11 cellular contexts compared by ENCODE assay signal in the genomic region with DNA sequence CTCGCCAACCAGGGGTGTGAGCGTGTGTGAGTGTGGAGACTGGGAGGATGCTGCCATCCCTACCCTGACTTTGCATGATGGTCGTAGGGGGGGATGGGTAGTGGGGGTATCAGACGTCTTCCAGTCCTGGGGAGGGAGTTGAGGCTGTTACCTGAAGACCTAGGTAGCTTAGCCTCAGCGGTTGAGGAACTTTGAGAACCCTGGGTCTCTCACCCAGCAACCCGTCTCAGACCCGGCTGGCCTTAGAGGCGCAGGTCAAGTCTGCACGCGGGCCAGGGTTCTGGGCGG. TPM values are rescaled to one million over a fixed set of nuclear protein-coding genes. Genes with fewer than 3 reads are reported as not detected.
DNase-seq lines count a peak whose midpoint lies in the region; ATAC-seq and TF ChIP-seq lines count a peak whose summit lies in the region.
"Had no signal": no experiment of that assay in that cellular context is flagged by ENCODE, and none has a peak within 500 bp of the region (broad histone marks: within the 10 kb centered on the region; RNA-seq: fewer than 3 reads in every experiment).

No MANE protein-coding gene starts in this region.

- peaks cover 14% of the 10 kb centered on the region for H3K4me1 ChIP-seq in iPS DF 6.9 (ENCODE audit: control insufficient read depth, insufficient read depth, low read length)
- peaks cover 50 to 70% (median 58%) of the 10 kb centered on the region in 4 donors for H3K4me1 ChIP-seq in stomach

- in situ Hi-C loops in KBM-7 (cut with MboI; ENCODE audit: low pct_unique_long_range_greater_than_20kb, low sequenced_read_pairs) = no loop called here

- intact Hi-C loops in activated CD4-positive, alpha-beta T cell treated with anti-CD3 and anti-CD28 coated beads, Interleukin-2, amount 10 ng/mL, durations not matched to agents 24 days and 14 days (cut with micrococcal nuclease) = no loop called here
- intact Hi-C loops in stomach (cut with DNase I; ENCODE audit: low total_unique reads) = loop anchor here (10.0 kb wide), 1 partner anchor 53 kb away; no protein-coding TSS in a partner anchor

- peaks cover 12% of the 10 kb centered on the region for H3K36me3 Mint-ChIP-seq in activated CD4-positive, alpha-beta T cell treated with anti-CD3 and anti-CD28 coated beads, Interleukin-2, amount 10 ng/mL, durations not matched to agents 24 days and 14 days (ENCODE audit: low read depth)

- no peak overlapping the region for H3K27ac Mint-ChIP-seq in activated CD4-positive, alpha-beta T cell treated with anti-CD3 and anti-CD28 coated beads, Interleukin-2, amount 10 ng/mL, durations not matched to agents 24 days and 14 days

- H3K27me3 ChIP-seq in WERI-Rb-1 (ENCODE audit: insufficient read depth, low read depth, severe bottlenecking) (no peaks in the 10 kb centered on the region), iPS DF 6.9 (ENCODE audit: control insufficient read depth, insufficient read depth, low read length) (no peaks in the 10 kb centered on the region), stomach (no peaks in the 10 kb centered on the region)

- H3K9me3 Mint-ChIP-seq in activated CD4-positive, alpha-beta T cell treated with anti-CD3 and anti-CD28 coated beads, Interleukin-2, amount 10 ng/mL, durations not matched to agents 24 days and 14 days = no peaks in the 10 kb centered on the region

- no peak for ATAC-seq in GM19467 (IDR thresholded peaks at IDR 0.05; ENCODE audit: unreplicated experiment)

- TF ChIP-seq POLR2A in stomach (IDR thresholded peaks at IDR 0.05) = no peak

- H3K4me3 Mint-ChIP-seq in activated CD4-positive, alpha-beta T cell treated with anti-CD3 and anti-CD28 coated beads, Interleukin-2, amount 10 ng/mL, durations not matched to agents 24 days and 14 days = peak overlapping the region; percentile 99

- no peaks in the 10 kb centered on the region for H3K9me3 ChIP-seq in WERI-Rb-1 (ENCODE audit: severe bottlenecking)
- no peaks in the 10 kb centered on the region for H3K9me3 ChIP-seq in iPS DF 6.9 (ENCODE audit: control insufficient read depth, insufficient read depth, low read length)
- H3K9me3 ChIP-seq in stomach = no peaks in the 10 kb centered on the region
- H3K9me3 ChIP-seq: thoracic aorta had no signal

- DNase-seq in activated CD4-positive, alpha-beta T cell treated with anti-CD3 and anti-CD28 coated beads, Interleukin-2, amount 10 ng/mL, durations not matched to agents 24 days and 14 days = no peak
- no peak for DNase-seq in activated CD4-positive, alpha-beta T cell treated with anti-CD3 and anti-CD28 coated beads for 48 hours
- no peak for DNase-seq in WERI-Rb-1
- no peak for DNase-seq in iPS DF 6.9 (ENCODE audit: low read depth, low spot score)
- no peak for DNase-seq in stomach
- no peak for DNase-seq in KBM-7
- no peak for DNase-seq in kidney glomerular epithelial cell (lab: John Stamatoyannopoulos, UW)
- DNase-seq: NCI-H446 treated with DMSO at 0.1 percent for 48 hours; stimulated activated CD4-positive, alpha-beta T cell treated with anti-CD3 and anti-CD28 coated beads, Interleukin-2, amount 100 ng/mL, for 24 hours had no signal

- WGBS in iPS DF 6.9 (ENCODE audit: insufficient coverage, insufficient read length) = no CpG with 5 or more reads among the region's 11 CpGs
- WGBS in stomach, 5 donors = 34 to 58% (median 36%) methylated on average over 5 to 11 of the region's 11 CpGs

- TF ChIP-seq CTCF in WERI-Rb-1 (IDR thresholded peaks at IDR 0.05; ENCODE audit: low read depth, low read length) (no peak), stomach (IDR thresholded peaks at IDR 0.05) (no peak)

- H3K36me3 ChIP-seq in WERI-Rb-1 (peaks cover 37% of the 10 kb centered on the region), iPS DF 6.9 (ENCODE audit: control insufficient read depth, insufficient read depth, low read length) (peaks cover 11% of the 10 kb centered on the region; the same call in 1 of the 2 replicates), stomach (peaks cover 31 to 38% (median 34%) of the 10 kb centered on the region in 4 donors)

- H3K27ac ChIP-seq in WERI-Rb-1 (peak overlapping the region; percentile 75), iPS DF 6.9 (ENCODE audit: low read length) (no peak overlapping the region), stomach (peak overlapping the region; percentile 91 to 97 (median 96))

- H3K4me3 ChIP-seq in WERI-Rb-1 (ENCODE audit: low read depth, low read length) (no peak overlapping the region), iPS DF 6.9 (ENCODE audit: low read length) (peak overlapping the region; percentile 6; the same call in 1 of the 2 replicates), stomach (peak overlapping the region in 3 of 4 donors; percentile 37 to 94 (median 69))

- TF ChIP-seq EP300 in stomach (IDR thresholded peaks at IDR 0.05) = no peak

- H3K27me3 Mint-ChIP-seq in activated CD4-positive, alpha-beta T cell treated with anti-CD3 and anti-CD28 coated beads, Interleukin-2, amount 10 ng/mL, durations not matched to agents 24 days and 14 days = no peaks in the 10 kb centered on the region

- H3K4me1 Mint-ChIP-seq in activated CD4-positive, alpha-beta T cell treated with anti-CD3 and anti-CD28 coated beads, Interleukin-2, amount 10 ng/mL, durations not matched to agents 24 days and 14 days = peaks cover 27% of the 10 kb centered on the region

RNA-seq across cellular contexts. Expression of a gene that starts 2.7 kb away (rescaled TPM):
- total RNA-seq in activated CD4-positive, alpha-beta T cell treated with anti-CD3 and anti-CD28 coated beads, Interleukin-2, amount 10 ng/mL, durations not matched to agents 24 days and 14 days = 115 and 127 TPM in 2 replicates
- total RNA-seq in stomach = 100 to 1,000 TPM in 4 of 5 donors, 10 to 100 TPM in 1; 65.9 to 296 (median 128) TPM
- polyA plus RNA-seq in stomach = 100 to 1,000 TPM; 121 to 157 (median 124) TPM

RNA-seq across cellular contexts. Expression of a gene that starts 4.4 kb away (rescaled TPM):
- 26.5 and 26.8 TPM in 2 replicates for total RNA-seq in activated CD4-positive, alpha-beta T cell treated with anti-CD3 and anti-CD28 coated beads, Interleukin-2, amount 10 ng/mL, durations not matched to agents 24 days and 14 days
- 10 to 100 TPM in 2 of 5 donors, 1 to 10 TPM in 1, under 1 TPM in 1, not detected in 1; 0.87 to 46.1 (median 11.0) TPM for total RNA-seq in stomach
- polyA plus RNA-seq in stomach = 10 to 100 TPM in 2 of 3 donors, 1 to 10 TPM in 1; 8.3 to 13.3 (median 11.8) TPM

RNA-seq across cellular contexts. Expression of a gene that starts 13.7 kb away (rescaled TPM):
- 3.5 and 4.0 TPM in 2 replicates for total RNA-seq in activated CD4-positive, alpha-beta T cell treated with anti-CD3 and anti-CD28 coated beads, Interleukin-2, amount 10 ng/mL, durations not matched to agents 24 days and 14 days
- total RNA-seq in stomach = 10 to 100 TPM in 2 of 5 donors, under 1 TPM in 3; 0.29 to 25.9 (median 0.43) TPM
- polyA plus RNA-seq in stomach = 1 to 10 TPM; 2.7 to 4.7 (median 3.7) TPM

RNA-seq across cellular contexts. Expression of a gene that starts 18.6 kb away (rescaled TPM):
- 90.8 and 92.3 TPM in 2 replicates for total RNA-seq in activated CD4-positive, alpha-beta T cell treated with anti-CD3 and anti-CD28 coated beads, Interleukin-2, amount 10 ng/mL, durations not matched to agents 24 days and 14 days
- 100 to 1,000 TPM in 3 of 5 donors, 10 to 100 TPM in 2; 40.0 to 415 (median 116) TPM for total RNA-seq in stomach
- polyA plus RNA-seq in stomach = 100 to 1,000 TPM in 2 of 3 donors, 10 to 100 TPM in 1; 70.3 to 149 (median 129) TPM

RNA-seq across cellular contexts. Expression of a gene that starts 21.2 kb away (rescaled TPM):
- total RNA-seq in activated CD4-positive, alpha-beta T cell treated with anti-CD3 and anti-CD28 coated beads, Interleukin-2, amount 10 ng/mL, durations not matched to agents 24 days and 14 days = 53.8 and 59.2 TPM in 2 replicates
- total RNA-seq in stomach = 10 to 100 TPM; 12.7 to 78.2 (median 42.9) TPM
- 10 to 100 TPM; 69.6 to 86.8 (median 72.4) TPM for polyA plus RNA-seq in stomach
